In the genomic region with DNA sequence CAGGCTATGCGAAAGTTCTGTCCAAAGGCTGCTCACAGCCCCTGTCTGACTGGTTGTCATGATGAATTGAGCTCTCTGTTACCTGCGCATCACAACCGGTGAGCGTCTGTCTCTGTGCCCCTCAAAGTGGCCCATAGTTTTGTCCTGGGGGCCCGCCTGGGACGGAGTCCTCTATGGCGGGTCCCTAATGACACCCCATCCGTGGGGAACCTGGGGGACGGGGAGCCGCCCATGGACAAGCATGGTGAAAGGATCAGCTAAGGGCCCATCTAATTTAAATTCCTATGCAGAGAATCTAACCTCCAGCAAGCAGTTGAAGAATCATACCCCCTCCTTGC, we compare ENCODE assay signal across 8 cellular contexts. TPM values are rescaled to one million over a fixed set of nuclear protein-coding genes. Genes with fewer than 3 reads are reported as not detected.
DNase-seq lines count a peak whose midpoint lies in the region; ATAC-seq and TF ChIP-seq lines count a peak whose summit lies in the region.

No MANE protein-coding gene starts in this region.

- no peaks in the 10 kb centered on the region for H3K9me3 ChIP-seq in A673 (ENCODE audit: low read depth, low read length, poor library complexity, severe bottlenecking)
- no peaks in the 10 kb centered on the region for H3K9me3 ChIP-seq in MM.1S (replicated peaks; ENCODE audit: insufficient read depth, low read length)

- H2AFZ ChIP-seq in MM.1S (ENCODE audit: low read length), result peak overlapping the region; percentile 88

- peaks cover 8% of the 10 kb centered on the region for H3K36me3 ChIP-seq in A673 (ENCODE audit: insufficient read depth, low read length, poor library complexity, severe bottlenecking)
- H3K36me3 ChIP-seq in MM.1S (replicated peaks; ENCODE audit: insufficient read depth, low read length), result no peaks in the 10 kb centered on the region

- H3K4me3 ChIP-seq in A673 (ENCODE audit: low read depth, low read length, poor library complexity, severe bottlenecking) (peak overlapping the region; percentile 76), MM.1S (ENCODE audit: low read length) (peak overlapping the region; percentile 96)

- intact Hi-C loops in A673 (cut with micrococcal nuclease; ENCODE audit: unreplicated experiment), result no loop called here

- H3K9me2 ChIP-seq in MM.1S (replicated peaks; ENCODE audit: insufficient read depth, low read length), result no peaks in the 10 kb centered on the region

- no peaks in the 10 kb centered on the region for H4K20me1 ChIP-seq in MM.1S (ENCODE audit: insufficient read depth, low read length)

- CTCF ChIA-PET in A673 (lab: Charles Lee), result no interaction called here

- H3K27me3 Mint-ChIP-seq in endothelial cell (ENCODE audit: unreplicated experiment) (peaks cover 8% of the 10 kb centered on the region), osteocyte (ENCODE audit: unreplicated experiment) (no peaks in the 10 kb centered on the region)

- H3K4me1 ChIP-seq in A673 (ENCODE audit: insufficient read depth, low read length, poor library complexity, severe bottlenecking) (peaks cover 5% of the 10 kb centered on the region), MM.1S (ENCODE audit: low read length) (peaks cover 11% of the 10 kb centered on the region; the same call in 1 of the 2 replicates)

- no peaks in the 10 kb centered on the region for H3K9me3 Mint-ChIP-seq in endothelial cell (ENCODE audit: unreplicated experiment)
- no peaks in the 10 kb centered on the region for H3K9me3 Mint-ChIP-seq in osteocyte (ENCODE audit: unreplicated experiment)

- peak; percentile 12 for ATAC-seq in GM19452 (IDR thresholded peaks at IDR 0.05; ENCODE audit: unreplicated experiment)

- peak overlapping the region; percentile 94 for H3K27ac Mint-ChIP-seq in endothelial cell (ENCODE audit: unreplicated experiment)
- H3K27ac Mint-ChIP-seq in osteocyte (ENCODE audit: unreplicated experiment), result peak overlapping the region; percentile 99

- H3K4me1 Mint-ChIP-seq in endothelial cell (ENCODE audit: unreplicated experiment), result peaks cover 20% of the 10 kb centered on the region
- H3K4me1 Mint-ChIP-seq in osteocyte (ENCODE audit: unreplicated experiment), result peaks cover 25% of the 10 kb centered on the region

- H3K36me3 Mint-ChIP-seq in endothelial cell (ENCODE audit: low read depth, unreplicated experiment) (peaks cover 14% of the 10 kb centered on the region), osteocyte (ENCODE audit: unreplicated experiment) (peaks cover 17% of the 10 kb centered on the region)

- H3F3A ChIP-seq in MM.1S (ENCODE audit: insufficient read depth, low read length), result peaks cover 5% of the 10 kb centered on the region; the same call in 1 of the 2 replicates

- peak overlapping the region; percentile 83 for H3K27ac ChIP-seq in A673 (ENCODE audit: low read depth, low read length, poor library complexity, severe bottlenecking)
- H3K27ac ChIP-seq in MM.1S (ENCODE audit: low read length), result peak overlapping the region; percentile 20; the same call in 1 of the 2 replicates

- peak overlapping the region; percentile 80 for H3K4me2 ChIP-seq in MM.1S (ENCODE audit: low read depth, low read length)

- POLR2A ChIA-PET in A673 (lab: Charles Lee; ENCODE audit: low non-redundant PET), result no interaction called here

- H3K79me2 ChIP-seq in MM.1S (ENCODE audit: low read length), result peaks cover 35% of the 10 kb centered on the region

- TF ChIP-seq CTCF in A673 (conservative IDR thresholded peaks at IDR 0.05; ENCODE audit: low read depth, low read length) (no peak), MM.1S (IDR thresholded peaks at IDR 0.05; ENCODE audit: low read length) (no peak), endothelial cell (IDR thresholded peaks at IDR 0.05; ENCODE audit: unreplicated experiment) (no peak), osteocyte (IDR thresholded peaks at IDR 0.05) (no peak)

- BruUV-seq in A673 (replicated peaks; lab: Mats Ljungman, UMichigan), result TSS peak; percentile 58

- peak overlapping the region; percentile 100 for H3K4me3 Mint-ChIP-seq in endothelial cell (ENCODE audit: unreplicated experiment)
- H3K4me3 Mint-ChIP-seq in osteocyte (ENCODE audit: unreplicated experiment), result peak overlapping the region; percentile 95

- DNase-seq in A673 (ENCODE audit: low spot score) (no peak), MM.1S (no peak), endothelial cell (ENCODE audit: low spot score) (no peak), osteocyte (ENCODE audit: extremely low spot score, unreplicated experiment) (no peak), NCI-H2196 (lab: John Stamatoyannopoulos, UW; ENCODE audit: unreplicated experiment) (no peak), HuH-7 (ENCODE audit: low spot score) (no peak)
- no peak for DNase-seq in activated CD4-positive, alpha-beta T cell treated with anti-CD3 and anti-CD28 coated beads, Interleukin-2, amount 50 U/mL, for 1 hour

- H3K27me3 ChIP-seq in A673 (replicated peaks; ENCODE audit: insufficient read depth, low read depth, low read length, poor library complexity), result no peaks in the 10 kb centered on the region
- H3K27me3 ChIP-seq in MM.1S (replicated peaks; ENCODE audit: insufficient read depth, low read length), result no peaks in the 10 kb centered on the region

- H3K9ac ChIP-seq in MM.1S (ENCODE audit: low read length), result peak overlapping the region; percentile 77

RNA-seq across cellular contexts. Expression of a gene that starts 0.5 kb away (rescaled TPM):
- total RNA-seq in A673 (2021), result 13.0 and 16.4 TPM in 2 replicates
- 15.9 TPM for total RNA-seq in endothelial cell (ENCODE audit: unreplicated experiment)
- 19.6 and 21.1 TPM in 2 replicates for total RNA-seq in osteocyte

RNA-seq across cellular contexts. Expression of a gene that starts 0.7 kb away (rescaled TPM):
- total RNA-seq in A673 (2021), result 28.4 and 30.4 TPM in 2 replicates
- 37.0 TPM for total RNA-seq in endothelial cell (ENCODE audit: unreplicated experiment)
- total RNA-seq in osteocyte, result 34.1 and 38.8 TPM in 2 replicates

RNA-seq across cellular contexts. Expression of a gene that starts 27.3 kb away (rescaled TPM):
- 48.8 and 56.0 TPM in 2 replicates for total RNA-seq in A673 (2021)
- 83.1 TPM for total RNA-seq in endothelial cell (ENCODE audit: unreplicated experiment)
- total RNA-seq in osteocyte, result 91.2 and 94.8 TPM in 2 replicates

RNA-seq across cellular contexts. Expression of a gene that starts 55.1 kb away (rescaled TPM):
- total RNA-seq in A673 (2021), result 152 and 156 TPM in 2 replicates
- 76.4 TPM for total RNA-seq in endothelial cell (ENCODE audit: unreplicated experiment)
- total RNA-seq in osteocyte, result 32.2 and 32.8 TPM in 2 replicates
